Comparison of ENCODE assay signal across 1 cellular context in the genomic region with DNA sequence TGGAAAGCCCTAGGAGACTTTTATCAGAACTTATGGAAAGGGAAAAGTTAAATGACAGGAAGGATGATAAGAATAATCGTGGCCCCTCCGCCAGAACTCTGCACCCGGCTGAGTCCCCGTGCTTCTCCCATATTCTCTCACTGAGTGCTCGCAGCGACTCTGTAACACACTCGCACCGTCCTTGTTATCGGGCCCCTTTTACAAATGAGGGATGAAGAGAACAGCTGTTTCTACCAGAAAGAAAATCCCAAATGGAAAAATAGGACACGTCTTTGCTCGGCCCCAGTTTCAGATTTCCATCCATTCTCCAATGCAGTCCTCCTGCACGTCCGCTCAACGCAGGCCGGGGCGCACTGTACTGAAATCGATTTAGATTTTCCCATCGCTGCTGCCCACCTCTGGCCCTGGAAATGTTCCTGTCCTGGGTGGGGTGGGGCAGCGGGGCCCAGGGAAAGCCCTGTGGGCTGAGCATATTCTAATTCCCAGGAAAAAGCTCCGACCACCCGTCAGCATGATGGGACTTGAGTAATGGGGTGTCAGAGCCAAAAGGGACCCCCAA.
TF ChIP-seq lines count a peak whose summit lies in the region.

No MANE protein-coding gene starts in this region.

TF ChIP-seq in WTC11, 78 proteins besides CTCF, POLR2A, EP300 and RAD21 (continued from another document):
- TF ChIP-seq, protein P1, sequence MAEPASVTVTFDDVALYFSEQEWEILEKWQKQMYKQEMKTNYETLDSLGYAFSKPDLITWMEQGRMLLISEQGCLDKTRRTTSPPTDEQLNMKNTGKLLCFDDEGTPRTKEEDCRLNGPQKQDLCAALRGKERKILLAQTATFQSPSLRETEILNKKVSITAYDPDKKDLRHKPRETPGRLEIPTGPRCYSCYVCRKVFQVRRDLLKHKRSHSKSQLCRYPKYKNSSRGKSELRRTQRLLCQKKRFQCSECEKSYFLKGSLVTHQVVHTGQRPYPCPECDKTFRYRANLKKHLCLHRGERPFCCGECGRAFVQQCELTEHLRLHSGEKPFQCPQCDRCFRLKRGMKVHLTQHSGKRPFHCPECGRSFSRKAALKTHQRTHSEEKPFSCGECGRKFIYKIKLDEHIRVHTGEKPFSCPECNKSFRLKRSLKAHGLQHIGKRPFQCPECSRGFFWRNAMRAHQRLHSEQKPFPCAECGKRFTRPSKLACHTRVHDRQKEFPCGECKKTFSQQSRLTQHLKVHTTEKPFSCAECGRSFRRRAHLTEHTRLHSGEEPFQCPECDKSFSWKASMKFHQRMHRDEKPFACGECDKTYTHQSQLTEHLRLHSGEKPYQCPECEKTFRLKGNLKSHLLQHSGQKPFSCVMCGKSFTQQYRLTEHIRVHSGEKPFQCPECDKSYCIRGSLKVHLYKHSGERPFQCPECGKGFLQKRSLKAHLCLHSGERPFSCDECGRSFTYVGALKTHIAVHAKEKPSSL (CRISPR knock-in tag; conservative IDR thresholded peaks at IDR 0.05) = no peak
- TF ChIP-seq NFE2L1 (CRISPR knock-in tag; IDR thresholded peaks at IDR 0.05) (no peak), GRHL2 (CRISPR knock-in tag; IDR thresholded peaks at IDR 0.05; ENCODE audit: insufficient replicate concordance, severe bottlenecking) (no peak), SMAD3 (CRISPR knock-in tag; IDR thresholded peaks at IDR 0.05; ENCODE audit: borderline replicate concordance) (no peak)
- TF ChIP-seq, protein P2, sequence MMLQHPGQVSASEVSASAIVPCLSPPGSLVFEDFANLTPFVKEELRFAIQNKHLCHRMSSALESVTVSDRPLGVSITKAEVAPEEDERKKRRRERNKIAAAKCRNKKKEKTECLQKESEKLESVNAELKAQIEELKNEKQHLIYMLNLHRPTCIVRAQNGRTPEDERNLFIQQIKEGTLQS (CRISPR knock-in tag; conservative IDR thresholded peaks at IDR 0.05) = no peak
